In the genomic region with DNA sequence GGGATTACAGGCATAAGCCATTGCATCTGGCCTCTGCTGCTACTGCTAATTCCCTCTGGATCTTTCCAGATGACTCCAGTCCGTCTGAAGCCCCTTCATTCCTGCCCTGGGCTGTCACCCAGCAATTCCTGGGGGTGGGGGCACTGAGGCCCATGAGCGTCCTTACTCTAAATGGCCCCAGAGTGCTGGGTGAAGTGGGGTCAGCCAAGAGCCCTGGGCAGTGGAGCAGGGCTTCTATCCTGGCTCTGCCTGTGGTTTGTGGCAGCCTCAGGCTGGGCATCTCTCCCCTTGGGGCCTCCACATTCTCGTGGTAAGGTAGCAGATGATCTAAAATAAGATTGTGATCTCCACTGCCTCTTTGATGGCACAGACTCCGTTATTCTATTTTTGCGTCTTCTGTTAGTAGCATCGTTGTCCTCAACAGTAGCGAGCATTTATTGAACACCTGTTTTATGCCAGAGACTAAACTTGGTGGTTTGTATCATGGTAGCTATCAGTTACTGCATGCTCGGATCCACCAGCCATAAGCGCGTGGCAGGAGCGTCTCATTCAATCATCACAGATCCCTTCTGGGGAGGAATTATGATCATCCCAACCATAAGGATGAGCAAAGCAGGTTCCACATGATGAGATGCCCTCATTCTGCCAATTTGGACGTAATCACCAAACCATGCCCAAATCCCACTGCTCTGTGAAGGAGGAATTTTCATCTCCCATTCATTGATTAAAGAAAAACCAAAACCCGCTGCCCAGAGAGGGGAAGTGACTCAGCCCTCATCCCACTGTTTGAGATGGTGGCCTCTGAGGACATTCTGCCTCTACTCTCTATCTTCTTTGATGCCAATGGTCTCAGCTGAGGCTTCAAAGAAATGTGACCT, we compare ENCODE assay signal across 19 cellular contexts. TPM values are rescaled to one million over a fixed set of nuclear protein-coding genes. Genes with fewer than 3 reads are reported as not detected.
A peak's percentile ranks its signal among the peaks of the same experiment; 100 is the strongest.
DNase-seq lines count a peak whose midpoint lies in the region; TF ChIP-seq lines count a peak whose summit lies in the region.
"Had no signal": no experiment of that assay in that cellular context is flagged by ENCODE, and none has a peak within 500 bp of the region (broad histone marks: within the 10 kb centered on the region; RNA-seq: fewer than 3 reads in every experiment).

No MANE protein-coding gene starts in this region.

- H3K9me3 ChIP-seq in ascending aorta (no peaks in the 10 kb centered on the region), subcutaneous abdominal adipose tissue (ENCODE audit: control insufficient read depth in 5 of 5, low read length in 5 of 5) (peaks cover 0 to 6% (median 0%) of the 10 kb centered on the region in 5 donors)
- H3K9me3 ChIP-seq: Peyer's patch had no signal

- H3K4me1 ChIP-seq in ascending aorta (peaks cover 32 to 83% of the 10 kb centered on the region in 2 donors), subcutaneous abdominal adipose tissue (ENCODE audit: control insufficient read depth in 5 of 5, insufficient read depth in 5 of 5, low read length in 5 of 5) (peaks cover 31 to 89% (median 76%) of the 10 kb centered on the region in 5 donors)

- no peaks in the 10 kb centered on the region for H3K27me3 ChIP-seq in ascending aorta
- H3K27me3 ChIP-seq in subcutaneous abdominal adipose tissue (ENCODE audit: control insufficient read depth in 5 of 5, insufficient read depth in 4 of 5, low read length in 5 of 5), result no peaks in the 10 kb centered on the region
- H3K27me3 ChIP-seq: dorsolateral prefrontal cortex, Peyer's patch had no signal

- intact Hi-C loops in ascending aorta (cut with DNase I) (no loop called here), posterior vena cava (cut with DNase I) (no loop called here)

- peak; percentile 95 for DNase-seq in Jurkat, Clone E6-1 (ENCODE audit: low read depth, low spot score)
- DNase-seq in ascending aorta (ENCODE audit: low spot score in 2 of 2) (peak in 1 of 2 donors; percentile 61), mesenteric fat pad (ENCODE audit: low spot score) (peak; percentile 45), NCI-H2171 (lab: John Stamatoyannopoulos, UW) (no peak), occipital lobe (lab: John Stamatoyannopoulos, UW) (no peak), posterior vena cava (ENCODE audit: low spot score) (no peak), RPMI8226 (no peak)
- DNase-seq: activated CD4-positive, alpha-beta T cell treated with anti-CD3 and anti-CD28 coated beads, Interleukin-2, amount 10 ng/mL, durations not matched to agents 7 days and 5 days; activated T-cell treated with anti-CD3 and anti-CD28 coated beads, Interleukin-2, amount 50 U/mL, for 48 hours; amniotic stem cell; CD4-positive, CD25-positive, alpha-beta regulatory T cell; dorsolateral prefrontal cortex; immature natural killer cell; NCI-H1105 treated with DMSO at 0.1 percent for 48 hours; NCI-H446 treated with DMSO at 0.1 percent for 48 hours; stimulated activated CD8-positive, alpha-beta memory T cell treated with anti-CD3 and anti-CD28 coated beads, Interleukin-4, amount 100 ng/mL, for 48 hours; T-helper 2 cell had no signal

- H3K4me3 ChIP-seq in Jurkat, Clone E6-1 (ENCODE audit: low read length), result no peak overlapping the region; the same call in 1 of the 2 replicates
- H3K4me3 ChIP-seq in ascending aorta (no peak overlapping the region), subcutaneous abdominal adipose tissue (ENCODE audit: low read depth in 1 of 5, low read length in 5 of 5) (peak overlapping the region in 1 of 5 donors; percentile 19)
- H3K4me3 ChIP-seq: dorsolateral prefrontal cortex, Peyer's patch had no signal

- H3K9ac ChIP-seq in subcutaneous abdominal adipose tissue (ENCODE audit: low read length in 5 of 5), result peak overlapping the region in 2 of 5 donors; percentile 5 to 22

- H3K27ac ChIP-seq in ascending aorta (peak overlapping the region; percentile 94 to 95), subcutaneous abdominal adipose tissue (ENCODE audit: low read depth, low read length) (peak overlapping the region; percentile 99)

- H3K36me3 ChIP-seq in ascending aorta (no peaks in the 10 kb centered on the region), subcutaneous abdominal adipose tissue (ENCODE audit: control insufficient read depth in 5 of 5, insufficient read depth in 5 of 5, low read length in 5 of 5) (no peaks in the 10 kb centered on the region)
- H3K36me3 ChIP-seq: Peyer's patch had no signal

- no peak for TF ChIP-seq CTCF in ascending aorta (IDR thresholded peaks at IDR 0.05)

RNA-seq across cellular contexts. Expression of a gene that starts 21.9 kb away (rescaled TPM):
- polyA plus RNA-seq in Jurkat, Clone E6-1 (2012; ENCODE audit: insufficient read depth, insufficient read length), result 6.9 TPM
- total RNA-seq in ascending aorta, result 3,919 TPM
- total RNA-seq in mesenteric fat pad, result 1,666 TPM
- total RNA-seq in occipital lobe, result 54.1 TPM
- total RNA-seq in posterior vena cava, result 1,000 to 10,000 TPM in 1 of 2 donors, 100 to 1,000 TPM in 1; 445 to 1,411 TPM

RNA-seq across cellular contexts. Expression of a gene that starts 41.1 kb away (rescaled TPM):
- polyA plus RNA-seq in Jurkat, Clone E6-1 (2012; ENCODE audit: insufficient read depth, insufficient read length), result 55.2 TPM
- total RNA-seq in ascending aorta, result 184 TPM
- 201 TPM for total RNA-seq in mesenteric fat pad
- 41.5 TPM for total RNA-seq in occipital lobe
- 100 to 1,000 TPM; 140 to 169 TPM for total RNA-seq in posterior vena cava

Comparison
In these comparisons a context has a peak if more than half of its experiments do, and no peak if none do; other contexts are left out.
1. DNase-seq: peak in Jurkat, Clone E6-1 (single experiment) and mesenteric fat pad (single experiment); none in NCI-H2171 (single experiment), occipital lobe (single experiment), posterior vena cava (single experiment) and RPMI8226 (single experiment).